1 cellular context compared by ENCODE assay signal in genomic region chr22:27203276-27203660, GRCh38.
TF ChIP-seq lines count a peak whose summit lies in the region.

No MANE protein-coding gene starts in this region.

TF ChIP-seq in H1, 55 proteins besides CTCF, POLR2A, EP300 and RAD21 (continued from another document):
- TF ChIP-seq NANOG (IDR thresholded peaks at IDR 0.05; ENCODE audit: insufficient read depth, low read depth, low read length, poor library complexity, severe bottlenecking) (no peak), SP4 (IDR thresholded peaks at IDR 0.05; ENCODE audit: low read length) (no peak), RBBP5 (IDR thresholded peaks at IDR 0.05; ENCODE audit: borderline replicate concordance, low read depth, low read length) (no peak), BCL11A (IDR thresholded peaks at IDR 0.05; ENCODE audit: low read depth in 2 of 2, low read length in 2 of 2) (no peak), EGR1 (IDR thresholded peaks at IDR 0.05; ENCODE audit: borderline replicate concordance, low read depth, low read length) (no peak), MAFK (IDR thresholded peaks at IDR 0.05; ENCODE audit: low read depth, low read length) (no peak), ZNF274 (IDR thresholded peaks at IDR 0.05; ENCODE audit: borderline replicate concordance, extremely low read depth, low read length) (no peak), POU5F1 (IDR thresholded peaks at IDR 0.05; ENCODE audit: low read depth, low read length) (no peak), CREB1 (IDR thresholded peaks at IDR 0.05) (no peak)
